ENCODE assay signal across 1 cellular context in genomic region chr4:139913398-139913990, GRCh38.
TF ChIP-seq lines count a peak whose summit lies in the region.

No MANE protein-coding gene starts in this region.

TF ChIP-seq in HepG2, 621 proteins besides CTCF, POLR2A, EP300 and RAD21 (continued from another document):
- TF ChIP-seq TEAD3 (CRISPR knock-in tag; optimal IDR thresholded peaks at IDR 0.05; ENCODE audit: borderline replicate concordance) (no peak), ZNF253 (CRISPR knock-in tag; IDR thresholded peaks at IDR 0.05; ENCODE audit: borderline replicate concordance) (no peak), BCL3 (CRISPR knock-in tag; IDR thresholded peaks at IDR 0.05) (no peak), ETV5 (CRISPR knock-in tag; IDR thresholded peaks at IDR 0.05; ENCODE audit: borderline replicate concordance) (no peak), FOXM1 (CRISPR knock-in tag; IDR thresholded peaks at IDR 0.05) (no peak), FUBP1 (CRISPR knock-in tag; IDR thresholded peaks at IDR 0.05; ENCODE audit: borderline replicate concordance) (no peak), ETS1 (CRISPR knock-in tag; IDR thresholded peaks at IDR 0.05) (no peak), AHDC1 (CRISPR knock-in tag; IDR thresholded peaks at IDR 0.05; ENCODE audit: borderline replicate concordance) (peak; percentile 74; the same call in 1 of the 2 replicates), ZNF224 (CRISPR knock-in tag; IDR thresholded peaks at IDR 0.05) (no peak), SALL1 (CRISPR knock-in tag; IDR thresholded peaks at IDR 0.05) (peak; percentile 88), SMAD3 (CRISPR knock-in tag; IDR thresholded peaks at IDR 0.05) (0 out of 2 replicates have a peak, but pooled peaks have one; percentile 23), THAP9 (CRISPR knock-in tag; IDR thresholded peaks at IDR 0.05; ENCODE audit: borderline replicate concordance) (no peak), NR2F6 (IDR thresholded peaks at IDR 0.05) (no peak), NR2F6 (CRISPR knock-in tag; IDR thresholded peaks at IDR 0.05) (no peak), ZNF343 (CRISPR knock-in tag; IDR thresholded peaks at IDR 0.05) (no peak), ZNF20 (CRISPR knock-in tag; IDR thresholded peaks at IDR 0.05) (no peak), ELF4 (CRISPR knock-in tag; IDR thresholded peaks at IDR 0.05; ENCODE audit: borderline replicate concordance) (no peak), TFAP4 (IDR thresholded peaks at IDR 0.05; ENCODE audit: borderline replicate concordance, low read depth) (no peak), ZC3H4 (CRISPR knock-in tag; IDR thresholded peaks at IDR 0.05; ENCODE audit: borderline replicate concordance) (no peak), KDM1A (CRISPR knock-in tag; IDR thresholded peaks at IDR 0.05) (no peak), GATAD1 (CRISPR knock-in tag; IDR thresholded peaks at IDR 0.05) (no peak), CENPBD1 (CRISPR knock-in tag; IDR thresholded peaks at IDR 0.05; ENCODE audit: borderline replicate concordance, low read depth) (no peak), SATB2 (CRISPR knock-in tag; IDR thresholded peaks at IDR 0.05) (no peak), ZNF879 (CRISPR knock-in tag; IDR thresholded peaks at IDR 0.05) (no peak), THAP11 (CRISPR knock-in tag; IDR thresholded peaks at IDR 0.05) (0 out of 2 replicates have a peak, but pooled peaks have one; percentile 16), GTF3A (CRISPR knock-in tag; conservative IDR thresholded peaks at IDR 0.05) (no peak), ZNF24 (IDR thresholded peaks at IDR 0.05) (no peak), ARID5B (CRISPR knock-in tag; IDR thresholded peaks at IDR 0.05) (peak; percentile 87), KLF9 (CRISPR knock-in tag; IDR thresholded peaks at IDR 0.05; ENCODE audit: low read depth) (no peak), ZBTB20 (CRISPR knock-in tag; IDR thresholded peaks at IDR 0.05; ENCODE audit: borderline replicate concordance, low read depth) (no peak), ZNF549 (CRISPR knock-in tag; IDR thresholded peaks at IDR 0.05) (no peak), SOX5 (CRISPR knock-in tag; IDR thresholded peaks at IDR 0.05; ENCODE audit: borderline replicate concordance) (peak; percentile 32; the same call in 1 of the 2 replicates), PPARG (CRISPR knock-in tag; conservative IDR thresholded peaks at IDR 0.05) (peak; percentile 63), MATR3 (CRISPR knock-in tag; IDR thresholded peaks at IDR 0.05) (no peak), ZNF17 (CRISPR knock-in tag; IDR thresholded peaks at IDR 0.05) (no peak), E2F5 (CRISPR knock-in tag; conservative IDR thresholded peaks at IDR 0.05) (no peak), ZSCAN30 (CRISPR knock-in tag; IDR thresholded peaks at IDR 0.05) (no peak), BORCS8-MEF2B (CRISPR knock-in tag; IDR thresholded peaks at IDR 0.05) (no peak), ZNF780A (CRISPR knock-in tag; IDR thresholded peaks at IDR 0.05) (no peak), POGZ (CRISPR knock-in tag; IDR thresholded peaks at IDR 0.05) (0 out of 2 replicates have a peak, but pooled peaks have one; percentile 16), ZNF576 (CRISPR knock-in tag; IDR thresholded peaks at IDR 0.05) (no peak), SRSF4 (IDR thresholded peaks at IDR 0.05; ENCODE audit: low read depth, low read length, poor library complexity, severe bottlenecking) (no peak), RELA (CRISPR knock-in tag; IDR thresholded peaks at IDR 0.05) (no peak)
